Comparison of ENCODE assay signal across 20 cellular contexts in genomic region chr14:102008891-102009290, GRCh38. TPM values are rescaled to one million over a fixed set of nuclear protein-coding genes. Genes with fewer than 3 reads are reported as not detected.
DNase-seq lines count a peak whose midpoint lies in the region; TF ChIP-seq lines count a peak whose summit lies in the region.
"Had no signal": no experiment of that assay in that cellular context is flagged by ENCODE, and none has a peak within 500 bp of the region (broad histone marks: within the 10 kb centered on the region; RNA-seq: fewer than 3 reads in every experiment).

No MANE protein-coding gene starts in this region.

- DNase-seq in D341Med (ENCODE audit: low spot score) = peak; percentile 55
- peak; percentile 23 for DNase-seq in G401 (ENCODE audit: low spot score)
- peak; percentile 49 for DNase-seq in NCI-H69 (lab: John Stamatoyannopoulos, UW)
- peak; percentile 79 for DNase-seq in glutamatergic neuron
- DNase-seq in activated CD4-positive, alpha-beta T cell treated with anti-CD3 and anti-CD28 coated beads for 4 hours = no peak
- DNase-seq in SHP77 treated with DMSO at 0.1 percent for 48 hours (lab: John Stamatoyannopoulos, UW) = no peak
- DNase-seq in T-helper 2 cell = no peak
- no peak for DNase-seq in putamen (ENCODE audit: low spot score)
- DNase-seq: CD8-positive, alpha-beta memory T cell; DND-41; GDM1; GOT3; MV-4-11; NCI-H1417; NCI-H1930; NCI-H446 treated with DMSO at 0.1 percent for 48 hours; NCI-H774; PC-3; RPMI8226; SIG-M5 had no signal

- H3K9me3 Mint-ChIP-seq in glutamatergic neuron (ENCODE audit: unreplicated experiment) = peaks cover 29% of the 10 kb centered on the region
- H3K9me3 Mint-ChIP-seq: CD8-positive, alpha-beta memory T cell had no signal

- H3K4me1 Mint-ChIP-seq in glutamatergic neuron (ENCODE audit: low read depth, unreplicated experiment) = peaks cover 34% of the 10 kb centered on the region
- H3K4me1 Mint-ChIP-seq: CD8-positive, alpha-beta memory T cell had no signal

- in situ Hi-C loops in G401 (cut with HindIII; ENCODE audit: low sequenced_read_pairs) = no loop called here

- H3K36me3 Mint-ChIP-seq in glutamatergic neuron (ENCODE audit: unreplicated experiment) = peaks cover 28% of the 10 kb centered on the region

- H3K4me3 Mint-ChIP-seq in glutamatergic neuron (ENCODE audit: unreplicated experiment) = peak overlapping the region; percentile 80
- H3K4me3 Mint-ChIP-seq: CD8-positive, alpha-beta memory T cell had no signal

- TF ChIP-seq CTCF in glutamatergic neuron (IDR thresholded peaks at IDR 0.05; ENCODE audit: partially characterized antibody, unreplicated experiment) = no peak

- H3K27ac Mint-ChIP-seq in glutamatergic neuron (ENCODE audit: unreplicated experiment) = peak overlapping the region; percentile 97
- H3K27ac Mint-ChIP-seq: CD8-positive, alpha-beta memory T cell had no signal

- peaks cover 31% of the 10 kb centered on the region for H3K27me3 Mint-ChIP-seq in glutamatergic neuron (ENCODE audit: unreplicated experiment)
- H3K27me3 Mint-ChIP-seq: CD8-positive, alpha-beta memory T cell had no signal

RNA-seq across cellular contexts. Expression of gene DYNC1H1, which starts 44.5 kb away (rescaled TPM):
- 116 and 187 TPM in 2 replicates for total RNA-seq in G401 (2014; rRNA removed; shearing (Covaris generic))
- total RNA-seq in glutamatergic neuron (ENCODE audit: unreplicated experiment) = 2,051 TPM

Comparison
In these comparisons a context has a peak if more than half of its experiments do, and no peak if none do; other contexts are left out.
1. DNase-seq: peak in D341Med (single experiment), G401 (single experiment), NCI-H69 (single experiment) and glutamatergic neuron (single experiment); none in activated CD4-positive, alpha-beta T cell treated with anti-CD3 and anti-CD28 coated beads for 4 hours (0 of 2), SHP77 treated with DMSO at 0.1 percent for 48 hours (single experiment), T-helper 2 cell (0 of 5) and putamen (single experiment).
2. RNA of gene DYNC1H1, which starts 44.5 kb away (total RNA-seq): 2,051 TPM in glutamatergic neuron (single experiment); 116 to 187 TPM in G401; every median in the first group is over 10 times any median in the second.